Comparison of ENCODE assay signal across 11 cellular contexts in the genomic region with DNA sequence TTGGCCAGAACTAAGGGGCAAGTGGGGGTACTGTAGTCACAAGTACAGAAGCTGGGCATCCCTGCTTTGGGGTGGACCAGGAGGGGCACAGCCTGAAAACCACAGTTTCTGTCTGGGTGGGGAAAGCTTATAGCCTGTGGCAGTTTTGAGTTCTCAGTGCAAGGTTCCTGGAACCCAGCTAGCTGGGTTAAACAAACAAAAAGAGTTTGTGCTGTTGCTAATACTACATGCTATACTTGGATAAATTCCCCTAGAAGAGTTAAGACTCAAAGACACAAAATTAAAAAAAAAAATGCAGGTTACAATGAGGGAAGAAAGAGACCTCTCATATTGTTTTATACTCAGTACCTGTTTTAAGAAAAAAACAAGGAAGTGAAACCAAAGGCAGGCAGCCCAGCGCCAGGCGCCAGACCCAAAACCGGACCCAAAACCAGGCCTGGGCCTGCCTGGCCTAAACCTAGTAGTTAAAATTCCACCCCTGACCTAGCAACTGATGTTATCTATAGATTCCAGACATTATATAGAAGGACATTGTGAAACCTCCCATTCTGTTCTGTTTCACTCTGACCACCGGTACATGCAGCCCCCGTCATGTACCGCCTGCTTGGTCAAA. TPM values are rescaled to one million over a fixed set of nuclear protein-coding genes. Genes with fewer than 3 reads are reported as not detected.
DNase-seq lines count a peak whose midpoint lies in the region; ATAC-seq lines count a peak whose summit lies in the region.
"Had no signal": no experiment of that assay in that cellular context is flagged by ENCODE, and none has a peak within 500 bp of the region (broad histone marks: within the 10 kb centered on the region; RNA-seq: fewer than 3 reads in every experiment).

No MANE protein-coding gene starts in this region.

- peak; percentile 87 for ATAC-seq in GM19023 (IDR thresholded peaks at IDR 0.05; ENCODE audit: unreplicated experiment)
- peak; percentile 70 for ATAC-seq in GM21737 (IDR thresholded peaks at IDR 0.05; ENCODE audit: unreplicated experiment)
- peak; percentile 61 for ATAC-seq in HG03457 (IDR thresholded peaks at IDR 0.05; ENCODE audit: unreplicated experiment)
- ATAC-seq in left lobe of liver: peak; percentile 19

- DNase-seq in left lobe of liver (ENCODE audit: low spot score): no peak
- no peak for DNase-seq in NCI-H1092 treated with DMSO at 0.1 percent for 48 hours (lab: John Stamatoyannopoulos, UW)
- no peak for DNase-seq in GM19240 (ENCODE audit: insufficient read length, low spot score)
- DNase-seq in activated CD4-positive, CD25-positive, alpha-beta regulatory T cell (lab: John Stamatoyannopoulos, UW): no peak
- DNase-seq in activated CD4-positive, alpha-beta T cell treated with anti-CD3 and anti-CD28 coated beads for 4 hours: no peak
- DNase-seq: IMR-90; NK-92 treated with Interleukin-12 subunit alpha and Interleukin-12 subunit beta, amount 100 ng/mL, for 24 hours; spleen had no signal

RNA-seq across cellular contexts. Expression of a gene that starts 50.8 kb away (rescaled TPM):
- 21.7 TPM for total RNA-seq in left lobe of liver

Comparison
In these comparisons a context has a peak if more than half of its experiments do, and no peak if none do; other contexts are left out.
1. ATAC-seq: peak in every context shown above with its lines; median percentile 87 in GM19023; 70 in GM21737; 61 in HG03457; 19 in left lobe of liver.